26 cellular contexts compared by ENCODE assay signal in the genomic region with DNA sequence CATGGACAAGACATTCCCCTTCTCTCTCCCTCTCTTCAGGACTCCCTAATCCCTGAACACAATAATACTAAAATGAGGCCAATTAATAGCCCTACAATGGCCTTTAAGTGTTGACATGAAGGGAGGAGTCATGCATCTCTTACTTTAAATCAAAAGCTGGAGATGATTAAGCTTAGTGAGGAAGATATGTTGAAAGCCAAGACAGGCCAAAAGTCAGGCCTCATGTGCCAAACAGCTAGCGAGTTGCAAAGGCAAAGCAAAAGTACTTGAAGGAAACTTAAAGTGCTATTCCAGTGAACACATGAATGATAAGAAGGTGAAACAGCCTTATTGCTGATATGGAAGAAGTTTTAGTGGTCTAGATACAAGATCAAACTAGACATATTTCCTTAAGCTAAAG. TPM values are rescaled to one million over a fixed set of nuclear protein-coding genes. Genes with fewer than 3 reads are reported as not detected.
DNase-seq lines count a peak whose midpoint lies in the region; ATAC-seq, FAIRE-seq and TF ChIP-seq lines count a peak whose summit lies in the region.
"Had no signal": no experiment of that assay in that cellular context is flagged by ENCODE, and none has a peak within 500 bp of the region (broad histone marks: within the 10 kb centered on the region; RNA-seq: fewer than 3 reads in every experiment).

No MANE protein-coding gene starts in this region.

- no peaks in the 10 kb centered on the region for H3K36me3 Mint-ChIP-seq in activated T-cell treated with anti-CD3 and anti-CD28 coated beads, Interleukin-2, amount 50 U/mL, for 24 hours (ENCODE audit: low read depth)
- H3K36me3 Mint-ChIP-seq: CD4-positive, CD25-positive, alpha-beta regulatory T cell had no signal

- H3K9me3 Mint-ChIP-seq in activated T-cell treated with anti-CD3 and anti-CD28 coated beads, Interleukin-2, amount 50 U/mL, for 24 hours, result no peaks in the 10 kb centered on the region
- H3K9me3 Mint-ChIP-seq: CD4-positive, CD25-positive, alpha-beta regulatory T cell had no signal

- no peaks in the 10 kb centered on the region for H3K9me2 ChIP-seq in hepatocyte (replicated peaks; ENCODE audit: insufficient read depth)

- no peaks in the 10 kb centered on the region for H3K79me2 ChIP-seq in hepatocyte

- H3K27me3 ChIP-seq in hepatocyte (no peaks in the 10 kb centered on the region), small intestine (ENCODE audit: control insufficient read depth in 2 of 2, insufficient read depth in 2 of 2, low read length in 2 of 2) (no peaks in the 10 kb centered on the region)
- H3K27me3 ChIP-seq: SJSA1 had no signal

- TF ChIP-seq CTCF in hepatocyte (IDR thresholded peaks at IDR 0.05; ENCODE audit: poor library complexity), result no peak

- H3K27ac ChIP-seq in hepatocyte (no peak overlapping the region), small intestine (ENCODE audit: low read depth in 1 of 2, low read length in 1 of 2) (no peak overlapping the region)
- H3K27ac ChIP-seq: A549, KMS-11, SJSA1 had no signal

- H2AFZ ChIP-seq in hepatocyte, result no peak overlapping the region

- no peak for ATAC-seq in GM19035 (IDR thresholded peaks at IDR 0.05; ENCODE audit: unreplicated experiment)
- ATAC-seq in HG02852 (IDR thresholded peaks at IDR 0.05; ENCODE audit: unreplicated experiment), result no peak
- ATAC-seq: A549, HCT116 had no signal

- DNase-seq in NCI-H82 (lab: John Stamatoyannopoulos, UW), result peak; percentile 38
- DNase-seq in fibroblast of gingiva (ENCODE audit: low read depth), result peak; percentile 75
- peak; percentile 10 for DNase-seq in hepatocyte (ENCODE audit: low spot score)
- DNase-seq in small intestine, result peak; percentile 65
- DNase-seq in activated T-cell treated with anti-CD3 and anti-CD28 coated beads, Interleukin-2, amount 50 U/mL, for 24 hours, result no peak
- DNase-seq in NCI-H2227 (lab: John Stamatoyannopoulos, UW; ENCODE audit: unreplicated experiment), result no peak
- DNase-seq: CD4-positive, CD25-positive, alpha-beta regulatory T cell; COR-L47; DMS 273 treated with DMSO at 0.1 percent for 48 hours; DMS79 treated with DMSO at 0.1 percent for 48 hours; GOT3; IMR-90; NCI-H1105; NCI-H146; NCI-H2029 treated with DMSO at 0.1 percent for 48 hours; NCI-H524 treated with DMSO at 0.1 percent for 48 hours; OCI-M1 had no signal

- no peak overlapping the region for H3K4me3 ChIP-seq in hepatocyte
- H3K4me3 ChIP-seq in small intestine (ENCODE audit: low read depth in 1 of 2, low read length in 2 of 2), result no peak overlapping the region
- H3K4me3 ChIP-seq: A549, SJSA1 had no signal

- FAIRE-seq in small intestine (lab: Jason Lieb, UNC), result no peak
- FAIRE-seq: A549, GM12891, RCC 7860 had no signal

- H4K20me1 ChIP-seq in hepatocyte (ENCODE audit: insufficient read depth, poor library complexity, severe bottlenecking), result no peaks in the 10 kb centered on the region

- no peak overlapping the region for H3K4me2 ChIP-seq in hepatocyte
- H3K4me2 ChIP-seq: A549, KMS-11 had no signal

- no peak overlapping the region for H3K4me3 Mint-ChIP-seq in activated T-cell treated with anti-CD3 and anti-CD28 coated beads, Interleukin-2, amount 50 U/mL, for 24 hours
- H3K4me3 Mint-ChIP-seq: CD4-positive, CD25-positive, alpha-beta regulatory T cell had no signal

- H3K27me3 Mint-ChIP-seq in activated T-cell treated with anti-CD3 and anti-CD28 coated beads, Interleukin-2, amount 50 U/mL, for 24 hours, result peaks cover 9% of the 10 kb centered on the region

- H3K9me3 ChIP-seq in hepatocyte (ENCODE audit: low read depth), result no peaks in the 10 kb centered on the region
- H3K9me3 ChIP-seq in small intestine (ENCODE audit: control insufficient read depth, low read depth), result no peaks in the 10 kb centered on the region
- H3K9me3 ChIP-seq: A549, SJSA1 had no signal

- no peak overlapping the region for H3K27ac Mint-ChIP-seq in activated T-cell treated with anti-CD3 and anti-CD28 coated beads, Interleukin-2, amount 50 U/mL, for 24 hours
- H3K27ac Mint-ChIP-seq: CD4-positive, CD25-positive, alpha-beta regulatory T cell had no signal

- WGBS in hepatocyte (ENCODE audit: low lambda C conversion rate, missing lambda C conversion rate), result 56% methylated on average over 1 of the region's 1 CpG
- 21 to 55% (median 46%) methylated on average over 1 of the region's 1 CpG for WGBS in small intestine, 3 donors

- H3K4me1 ChIP-seq in hepatocyte (ENCODE audit: insufficient read depth), result no peaks in the 10 kb centered on the region
- no peaks in the 10 kb centered on the region for H3K4me1 ChIP-seq in small intestine (ENCODE audit: control insufficient read depth in 2 of 2, insufficient read depth in 1 of 2, low read depth in 1 of 2, low read length in 1 of 2)
- H3K4me1 ChIP-seq: SJSA1 had no signal

- H3K36me3 ChIP-seq in hepatocyte (replicated peaks; ENCODE audit: insufficient read depth, low read depth) (no peaks in the 10 kb centered on the region), small intestine (ENCODE audit: control insufficient read depth in 2 of 2, insufficient read depth in 2 of 2, low read length in 2 of 2) (no peaks in the 10 kb centered on the region)
- H3K36me3 ChIP-seq: SJSA1 had no signal

- H3K4me1 Mint-ChIP-seq in activated T-cell treated with anti-CD3 and anti-CD28 coated beads, Interleukin-2, amount 50 U/mL, for 24 hours (ENCODE audit: low read depth), result no peaks in the 10 kb centered on the region
- H3K4me1 Mint-ChIP-seq: CD4-positive, CD25-positive, alpha-beta regulatory T cell had no signal

RNA-seq across cellular contexts. Expression of gene CD46, which starts 49.5 kb away (rescaled TPM):
- total RNA-seq in hepatocyte, result 228 and 235 TPM in 2 replicates
- polyA plus RNA-seq in hepatocyte, result 176 and 192 TPM in 2 replicates
- polyA plus RNA-seq in small intestine, result 100 to 1,000 TPM in 1 of 3 donors, 10 to 100 TPM in 2; 53.2 to 122 (median 71.3) TPM

RNA-seq across cellular contexts. Expression of gene CR1L, which starts 57.4 kb away (rescaled TPM):
- total RNA-seq in hepatocyte, result not detected in 2 replicates
- polyA plus RNA-seq in hepatocyte, result not detected in 2 replicates
- not detected for polyA plus RNA-seq in small intestine
- total RNA-seq: CD4-positive, CD25-positive, alpha-beta regulatory T cell; IMR-90; SJSA1 had no signal
- polyA plus RNA-seq: A549; BJ; CD4-positive, CD25-positive, alpha-beta regulatory T cell; IMR-90 had no signal

Comparison
In these comparisons a context has a peak if more than half of its experiments do, and no peak if none do; other contexts are left out.
1. DNase-seq: peak in NCI-H82 (single experiment), fibroblast of gingiva (single experiment), hepatocyte (single experiment) and small intestine (single experiment); none in activated T-cell treated with anti-CD3 and anti-CD28 coated beads, Interleukin-2, amount 50 U/mL, for 24 hours (single experiment) and NCI-H2227 (single experiment).